ENCODE assay signal across 8 cellular contexts in genomic region chr17:57170866-57171265, GRCh38.
"Had no signal": no experiment of that assay in that cellular context is flagged by ENCODE, and none has a peak within 500 bp of the region (broad histone marks: within the 10 kb centered on the region; RNA-seq: fewer than 3 reads in every experiment).

No MANE protein-coding gene starts in this region.

- H3K4me3 ChIP-seq: GM23248, HAP-1 had no signal

- H3K27ac ChIP-seq: GM23248, HL-60 had no signal

- DNase-seq: GM23248, GOT3, H7, HFFc6 had no signal

- ATAC-seq: HCT116, HepG2 had no signal

- H3K4me1 ChIP-seq: HAP-1 had no signal

- H3K9me3 ChIP-seq: HAP-1 had no signal

- H3K36me3 ChIP-seq: HAP-1 had no signal
